ENCODE assay signal across 1 cellular context in the genomic region with DNA sequence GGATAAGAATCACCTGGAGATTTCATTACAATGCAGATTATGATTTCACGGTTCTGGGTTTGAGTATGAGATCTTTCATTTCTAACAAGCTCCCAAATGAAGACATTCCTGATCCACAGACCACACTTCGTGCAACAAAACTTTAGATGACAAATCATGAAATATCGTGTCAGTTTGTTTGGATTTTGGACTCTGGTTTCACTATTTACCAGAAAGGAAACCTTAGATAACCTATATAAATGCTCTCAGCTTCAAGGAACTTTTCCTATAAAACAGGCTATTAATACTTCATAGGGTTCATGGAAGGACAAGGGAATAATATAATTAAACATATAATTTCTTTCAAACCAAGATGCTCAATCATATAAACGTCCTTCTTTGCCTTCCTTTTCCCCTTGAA.
TF ChIP-seq lines count a peak whose summit lies in the region.

No MANE protein-coding gene starts in this region.

TF ChIP-seq in GM23338, 12 proteins besides CTCF, POLR2A, EP300 and RAD21 (continued from another document):
- TF ChIP-seq, protein P1, sequence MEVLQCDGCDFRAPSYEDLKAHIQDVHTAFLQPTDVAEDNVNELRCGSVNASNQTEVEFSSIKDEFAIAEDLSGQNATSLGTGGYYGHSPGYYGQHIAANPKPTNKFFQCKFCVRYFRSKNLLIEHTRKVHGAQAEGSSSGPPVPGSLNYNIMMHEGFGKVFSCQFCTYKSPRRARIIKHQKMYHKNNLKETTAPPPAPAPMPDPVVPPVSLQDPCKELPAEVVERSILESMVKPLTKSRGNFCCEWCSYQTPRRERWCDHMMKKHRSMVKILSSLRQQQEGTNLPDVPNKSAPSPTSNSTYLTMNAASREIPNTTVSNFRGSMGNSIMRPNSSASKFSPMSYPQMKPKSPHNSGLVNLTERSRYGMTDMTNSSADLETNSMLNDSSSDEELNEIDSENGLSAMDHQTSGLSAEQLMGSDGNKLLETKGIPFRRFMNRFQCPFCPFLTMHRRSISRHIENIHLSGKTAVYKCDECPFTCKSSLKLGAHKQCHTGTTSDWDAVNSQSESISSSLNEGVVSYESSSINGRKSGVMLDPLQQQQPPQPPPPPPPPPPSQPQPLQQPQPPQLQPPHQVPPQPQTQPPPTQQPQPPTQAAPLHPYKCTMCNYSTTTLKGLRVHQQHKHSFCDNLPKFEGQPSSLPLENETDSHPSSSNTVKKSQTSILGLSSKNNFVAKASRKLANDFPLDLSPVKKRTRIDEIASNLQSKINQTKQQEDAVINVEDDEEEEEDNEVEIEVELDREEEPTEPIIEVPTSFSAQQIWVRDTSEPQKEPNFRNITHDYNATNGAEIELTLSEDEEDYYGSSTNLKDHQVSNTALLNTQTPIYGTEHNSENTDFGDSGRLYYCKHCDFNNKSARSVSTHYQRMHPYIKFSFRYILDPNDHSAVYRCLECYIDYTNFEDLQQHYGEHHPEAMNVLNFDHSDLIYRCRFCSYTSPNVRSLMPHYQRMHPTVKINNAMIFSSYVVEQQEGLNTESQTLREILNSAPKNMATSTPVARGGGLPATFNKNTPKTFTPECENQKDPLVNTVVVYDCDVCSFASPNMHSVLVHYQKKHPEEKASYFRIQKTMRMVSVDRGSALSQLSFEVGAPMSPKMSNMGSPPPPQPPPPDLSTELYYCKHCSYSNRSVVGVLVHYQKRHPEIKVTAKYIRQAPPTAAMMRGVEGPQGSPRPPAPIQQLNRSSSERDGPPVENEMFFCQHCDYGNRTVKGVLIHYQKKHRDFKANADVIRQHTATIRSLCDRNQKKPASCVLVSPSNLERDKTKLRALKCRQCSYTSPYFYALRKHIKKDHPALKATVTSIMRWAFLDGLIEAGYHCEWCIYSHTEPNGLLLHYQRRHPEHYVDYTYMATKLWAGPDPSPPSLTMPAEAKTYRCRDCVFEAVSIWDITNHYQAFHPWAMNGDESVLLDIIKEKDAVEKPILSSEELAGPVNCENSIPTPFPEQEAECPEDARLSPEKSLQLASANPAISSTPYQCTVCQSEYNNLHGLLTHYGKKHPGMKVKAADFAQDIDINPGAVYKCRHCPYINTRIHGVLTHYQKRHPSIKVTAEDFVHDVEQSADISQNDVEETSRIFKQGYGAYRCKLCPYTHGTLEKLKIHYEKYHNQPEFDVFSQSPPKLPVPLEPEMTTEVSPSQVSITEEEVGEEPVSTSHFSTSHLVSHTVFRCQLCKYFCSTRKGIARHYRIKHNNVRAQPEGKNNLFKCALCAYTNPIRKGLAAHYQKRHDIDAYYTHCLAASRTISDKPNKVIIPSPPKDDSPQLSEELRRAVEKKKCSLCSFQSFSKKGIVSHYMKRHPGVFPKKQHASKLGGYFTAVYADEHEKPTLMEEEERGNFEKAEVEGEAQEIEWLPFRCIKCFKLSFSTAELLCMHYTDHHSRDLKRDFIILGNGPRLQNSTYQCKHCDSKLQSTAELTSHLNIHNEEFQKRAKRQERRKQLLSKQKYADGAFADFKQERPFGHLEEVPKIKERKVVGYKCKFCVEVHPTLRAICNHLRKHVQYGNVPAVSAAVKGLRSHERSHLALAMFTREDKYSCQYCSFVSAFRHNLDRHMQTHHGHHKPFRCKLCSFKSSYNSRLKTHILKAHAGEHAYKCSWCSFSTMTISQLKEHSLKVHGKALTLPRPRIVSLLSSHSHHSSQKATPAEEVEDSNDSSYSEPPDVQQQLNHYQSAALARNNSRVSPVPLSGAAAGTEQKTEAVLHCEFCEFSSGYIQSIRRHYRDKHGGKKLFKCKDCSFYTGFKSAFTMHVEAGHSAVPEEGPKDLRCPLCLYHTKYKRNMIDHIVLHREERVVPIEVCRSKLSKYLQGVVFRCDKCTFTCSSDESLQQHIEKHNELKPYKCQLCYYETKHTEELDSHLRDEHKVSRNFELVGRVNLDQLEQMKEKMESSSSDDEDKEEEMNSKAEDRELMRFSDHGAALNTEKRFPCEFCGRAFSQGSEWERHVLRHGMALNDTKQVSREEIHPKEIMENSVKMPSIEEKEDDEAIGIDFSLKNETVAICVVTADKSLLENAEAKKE (CRISPR knock-in tag; IDR thresholded peaks at IDR 0.05) = no peak
- TF ChIP-seq REST (IDR thresholded peaks at IDR 0.05; ENCODE audit: unreplicated experiment) (no peak), EZH2 (IDR thresholded peaks at IDR 0.05; ENCODE audit: low read depth, unreplicated experiment) (no peak), CREB1 (CRISPR knock-in tag; IDR thresholded peaks at IDR 0.05; ENCODE audit: low read depth) (no peak)
